Comparison of ENCODE assay signal across 13 cellular contexts in the genomic region with DNA sequence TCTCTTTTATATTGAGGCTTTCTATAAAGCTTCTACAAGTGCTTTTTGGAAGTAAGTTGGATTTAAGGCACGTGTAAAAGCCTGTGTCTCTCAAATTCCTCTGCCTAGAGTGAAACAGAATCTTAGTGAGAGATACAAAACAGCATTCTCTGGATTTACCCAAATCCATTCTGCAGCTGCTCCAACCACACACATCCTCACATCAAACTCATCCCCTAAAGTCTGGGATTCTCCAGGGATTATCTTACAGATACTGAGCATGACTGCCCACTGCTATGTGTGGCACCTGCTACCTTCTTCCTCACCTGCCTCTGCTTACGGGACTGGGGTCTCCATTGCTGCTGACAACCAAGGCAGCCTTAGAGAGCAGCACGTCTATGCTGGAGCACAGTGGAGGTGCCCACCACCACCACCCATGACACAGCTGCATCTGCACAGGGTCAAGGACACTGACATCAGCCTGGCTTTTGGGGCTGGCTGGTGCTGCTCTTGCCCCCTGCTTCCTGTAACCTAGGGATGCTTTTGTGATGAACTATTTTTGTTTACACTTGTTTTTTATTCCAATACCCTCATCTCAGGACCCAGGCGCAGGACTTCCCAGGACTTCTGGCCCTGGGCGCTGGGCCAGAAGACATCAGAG.
DNase-seq lines count a peak whose midpoint lies in the region; ATAC-seq and TF ChIP-seq lines count a peak whose summit lies in the region.
"Had no signal": no experiment of that assay in that cellular context is flagged by ENCODE, and none has a peak within 500 bp of the region (broad histone marks: within the 10 kb centered on the region; RNA-seq: fewer than 3 reads in every experiment).

No MANE protein-coding gene starts in this region.

- DNase-seq in HL-60 (ENCODE audit: low read depth in 1 of 2, low spot score in 1 of 2) = no peak
- DNase-seq in colonic mucosa = no peak
- no peak for DNase-seq in trophoblast cell
- DNase-seq in stimulated activated CD8-positive, alpha-beta memory T cell treated with anti-CD3 and anti-CD28 coated beads, Interleukin-4, amount 100 ng/mL, for 48 hours = no peak
- DNase-seq in hippocampal formation (lab: John Stamatoyannopoulos, UW) = no peak
- DNase-seq: Caco-2; NCI-H1092 treated with DMSO at 0.1 percent for 48 hours; NK-92 treated with Interleukin-12 subunit alpha and Interleukin-12 subunit beta, amount 100 ng/mL, for 24 hours; uterus had no signal

- no CpG with 5 or more reads among the region's 5 CpGs for WGBS in trophoblast cell (ENCODE audit: extremely low coverage, insufficient coverage, insufficient read length)

- H4K12ac ChIP-seq in trophoblast cell (ENCODE audit: low read depth, low read length) = no peak overlapping the region

- H3K9me3 ChIP-seq in colonic mucosa (no peaks in the 10 kb centered on the region), trophoblast cell (ENCODE audit: insufficient read depth, low read depth, low read length) (peaks cover 4% of the 10 kb centered on the region)
- H3K9me3 ChIP-seq: Caco-2, uterus had no signal

- H2BK5ac ChIP-seq in trophoblast cell (ENCODE audit: low read depth, low read length, poor library complexity) = no peak overlapping the region

- H3K23ac ChIP-seq in trophoblast cell (ENCODE audit: low read length) = no peak overlapping the region

- H3K4me2 ChIP-seq in trophoblast cell (ENCODE audit: low read length) = no peak overlapping the region

- H3K9ac ChIP-seq in colonic mucosa (ENCODE audit: low read depth in 2 of 2, low read length in 2 of 2) = peak overlapping the region in 1 of 2 donors; percentile 21
- no peak overlapping the region for H3K9ac ChIP-seq in trophoblast cell (ENCODE audit: low read length)
- H3K9ac ChIP-seq: parathyroid adenoma had no signal

- intact Hi-C loops in colonic mucosa (cut with DNase I) = no loop called here

- no peak for TF ChIP-seq CTCF in HL-60 (IDR thresholded peaks at IDR 0.05; ENCODE audit: insufficient read depth, low read length)
- TF ChIP-seq CTCF in colonic mucosa (IDR thresholded peaks at IDR 0.05) = no peak

- ATAC-seq in GM18505 (IDR thresholded peaks at IDR 0.05; ENCODE audit: unreplicated experiment) (no peak), GM18519 (IDR thresholded peaks at IDR 0.05; ENCODE audit: low FRiP score, unreplicated experiment) (no peak)

- no peak overlapping the region for H3K14ac ChIP-seq in trophoblast cell (ENCODE audit: low read length)

- H3K4me3 ChIP-seq in ACC112 (ENCODE audit: low read depth, low read length) (peak overlapping the region; percentile 36; the same call in 1 of the 2 replicates), HL-60 (replicated peaks; ENCODE audit: insufficient read depth, low read length) (no peak overlapping the region), colonic mucosa (no peak overlapping the region), trophoblast cell (ENCODE audit: low read depth, low read length) (peak overlapping the region; percentile 42)
- H3K4me3 ChIP-seq: uterus had no signal

- H3K36me3 ChIP-seq in ACC112 (ENCODE audit: insufficient read depth, low read length) (no peaks in the 10 kb centered on the region), colonic mucosa (no peaks in the 10 kb centered on the region), trophoblast cell (ENCODE audit: control insufficient read depth in 1 of 2, insufficient read depth in 2 of 2, low read length in 2 of 2) (no peaks in the 10 kb centered on the region)
- H3K36me3 ChIP-seq: uterus had no signal

- no peak overlapping the region for H2AK5ac ChIP-seq in trophoblast cell (ENCODE audit: low read length)

- no peaks in the 10 kb centered on the region for H3K79me2 ChIP-seq in ACC112 (ENCODE audit: control insufficient read depth, insufficient read depth, low read length, unreplicated experiment)
- no peaks in the 10 kb centered on the region for H3K79me2 ChIP-seq in trophoblast cell (ENCODE audit: control insufficient read depth, insufficient read depth, low read length, poor library complexity)
- H3K79me2 ChIP-seq: parathyroid adenoma had no signal

- no peak overlapping the region for H4K91ac ChIP-seq in trophoblast cell (ENCODE audit: low read depth, low read length)

- H4K8ac ChIP-seq in trophoblast cell (ENCODE audit: low read depth, low read length) = no peak overlapping the region

- H2BK120ac ChIP-seq in trophoblast cell (ENCODE audit: insufficient read depth, low read length, poor library complexity) = no peak overlapping the region

- H2AFZ ChIP-seq in ACC112 (ENCODE audit: low read length, unreplicated experiment) (no peak overlapping the region), trophoblast cell (ENCODE audit: insufficient read depth, low read length, poor library complexity) (no peak overlapping the region)
- H2AFZ ChIP-seq: parathyroid adenoma had no signal

- no peak overlapping the region for H3K4ac ChIP-seq in trophoblast cell (ENCODE audit: low read depth, low read length)

- H3K27me3 ChIP-seq in ACC112 (ENCODE audit: insufficient read depth, low read length) (no peaks in the 10 kb centered on the region), HL-60 (ENCODE audit: insufficient read depth, poor library complexity, severe bottlenecking) (no peaks in the 10 kb centered on the region), colonic mucosa (no peaks in the 10 kb centered on the region), trophoblast cell (ENCODE audit: insufficient read depth, low read length) (no peaks in the 10 kb centered on the region)
- H3K27me3 ChIP-seq: uterus had no signal

- no peak for TF ChIP-seq POLR2A in GM18505 (IDR thresholded peaks at IDR 0.05; ENCODE audit: borderline replicate concordance, extremely low read depth, insufficient read depth, insufficient read length)

- H3K79me1 ChIP-seq in trophoblast cell (ENCODE audit: low read length) = no peaks in the 10 kb centered on the region

- H3K27ac ChIP-seq in ACC112 (ENCODE audit: low read depth, low read length) = peak overlapping the region; percentile 93
- peak overlapping the region; percentile 80 for H3K27ac ChIP-seq in HL-60 (replicated peaks)
- peak overlapping the region; percentile 64 for H3K27ac ChIP-seq in colonic mucosa
- no peak overlapping the region for H3K27ac ChIP-seq in trophoblast cell (ENCODE audit: low read depth, low read length)
- H3K27ac ChIP-seq: parathyroid adenoma had no signal

- peaks cover 58% of the 10 kb centered on the region for H3K4me1 ChIP-seq in ACC112 (ENCODE audit: control insufficient read depth, insufficient read depth, low read length, unreplicated experiment)
- peaks cover 5% of the 10 kb centered on the region for H3K4me1 ChIP-seq in colonic mucosa
- no peaks in the 10 kb centered on the region for H3K4me1 ChIP-seq in trophoblast cell (ENCODE audit: control insufficient read depth in 1 of 2, insufficient read depth in 2 of 2, low read length in 2 of 2)
- H3K4me1 ChIP-seq: parathyroid adenoma had no signal

- no peak overlapping the region for H3K18ac ChIP-seq in trophoblast cell (ENCODE audit: low read length)

- no peak overlapping the region for H2BK12ac ChIP-seq in trophoblast cell (ENCODE audit: low read length)

Comparison
In these comparisons a context has a peak if more than half of its experiments do, and no peak if none do; other contexts are left out.
1. H3K4me3 ChIP-seq: peak in ACC112 (single experiment) and trophoblast cell (single experiment); none in HL-60 (single experiment) and colonic mucosa (single experiment).